ENCODE assay signal across 8 cellular contexts in genomic region chr7:129188372-129188891, GRCh38. TPM values are rescaled to one million over a fixed set of nuclear protein-coding genes. Genes with fewer than 3 reads are reported as not detected.
DNase-seq lines count a peak whose midpoint lies in the region; ATAC-seq and TF ChIP-seq lines count a peak whose summit lies in the region.

SMO (plus strand) TSS chr7:129188633; CDS start chr7:129189152, 519 bp downstream.

- peak within 1 kb of the TSS; percentile 74 for H2BK15ac ChIP-seq in mesenchymal stem cell (ENCODE audit: low read depth, poor library complexity, severe bottlenecking)

- peak within 1 kb of the TSS; percentile 82 to 84 for H3K18ac ChIP-seq in mesenchymal stem cell (ENCODE audit: low read depth in 1 of 2, low read length in 2 of 2)

- peak within 1 kb of the TSS; percentile 71 for H2BK120ac ChIP-seq in mesenchymal stem cell (ENCODE audit: low read depth, low read length)

- in situ Hi-C loops in transverse colon (cut with MboI; ENCODE audit: low pct_ligation_motif_present in 1 of 4, low pct_unique_long_range_greater_than_20kb in 1 of 4, low sequenced_read_pairs in 3 of 4), result no loop called here

- H3K79me2 ChIP-seq in PC-3 (ENCODE audit: low read length), result peaks cover 10% of the 10 kb centered on the region; the same call in 1 of the 2 replicates

- no peak for TF ChIP-seq POLR2A in transverse colon (IDR thresholded peaks at IDR 0.05)

- no peaks in the 10 kb centered on the region for H4K20me1 ChIP-seq in PC-3 (ENCODE audit: low read length)

- H3K27me3 ChIP-seq in A673 (replicated peaks; ENCODE audit: insufficient read depth, low read depth, low read length, poor library complexity) (no peaks in the 10 kb centered on the region), PC-3 (ENCODE audit: low read length) (no peaks in the 10 kb centered on the region), mesenchymal stem cell (ENCODE audit: control insufficient read depth in 1 of 2, insufficient read depth in 1 of 2, low read length in 2 of 2) (peaks cover 0 to 58% of the 10 kb centered on the region in 2 experiments), transverse colon (peaks cover 33% of the 10 kb centered on the region)

- intact Hi-C loops in A673 (cut with micrococcal nuclease; ENCODE audit: unreplicated experiment) (no loop called here), PC-3 (cut with micrococcal nuclease) (no loop called here), transverse colon (cut with DNase I; ENCODE audit: low total_unique reads) (no loop called here)

- H3K4me1 ChIP-seq in A673 (ENCODE audit: insufficient read depth, low read length, poor library complexity, severe bottlenecking), result peaks cover 11% of the 10 kb centered on the region
- H3K4me1 ChIP-seq in PC-3 (ENCODE audit: insufficient read depth, low read length), result peaks cover 9% of the 10 kb centered on the region; the same call in 1 of the 2 replicates
- H3K4me1 ChIP-seq in mesenchymal stem cell (ENCODE audit: control insufficient read depth, insufficient read depth, low read depth, low read length), result peaks cover 8% of the 10 kb centered on the region
- peaks cover 0 to 20% (median 13%) of the 10 kb centered on the region in 4 donors for H3K4me1 ChIP-seq in transverse colon

- CTCF ChIA-PET in A673 (lab: Charles Lee), result interaction anchor here (0.7 kb wide), 1 partner anchor 101 kb away, joined by 5 read pairs; no protein-coding TSS in a partner anchor
- CTCF ChIA-PET in GM10248 (lab: Yijun Ruan, JAX), result interaction anchor here (1.1 to 2.2 kb wide), 4 partner anchors 19 to 25 kb away, joined by 3 to 8 read pairs (median 4); no protein-coding TSS in a partner anchor
- CTCF ChIA-PET in PC-3 (lab: Charles Lee), result interaction anchor here (0.5 to 1.0 kb wide), 2 partner anchors 25 to 96 kb away, joined by 5 to 6 read pairs; no protein-coding TSS in a partner anchor

- under 1% methylated on average over 20 of the region's 48 CpGs for WGBS in mesenchymal stem cell
- 2% methylated on average over 40 of the region's 48 CpGs; no CpG with 5 or more reads in 1 of the 2 donors for WGBS in transverse colon (ENCODE audit: low coverage in 1 of 2), 2 donors

- no peaks in the 10 kb centered on the region for H3F3A ChIP-seq in PC-3 (ENCODE audit: low read length, unreplicated experiment)

- H3K27ac ChIP-seq in A673 (ENCODE audit: low read depth, low read length, poor library complexity, severe bottlenecking) (peak within 1 kb of the TSS; percentile 94), PC-3 (ENCODE audit: low read length) (no peak within 1 kb of the TSS), mesenchymal stem cell (ENCODE audit: low read length, poor library complexity, severe bottlenecking) (no peak within 1 kb of the TSS), transverse colon (peak within 1 kb of the TSS; percentile 39 to 63 (median 50))

- no peak within 1 kb of the TSS for H2AK5ac ChIP-seq in mesenchymal stem cell (ENCODE audit: low read length, severe bottlenecking)

- no peak within 1 kb of the TSS for H2BK5ac ChIP-seq in mesenchymal stem cell (ENCODE audit: low read depth, low read length, poor library complexity, severe bottlenecking)

- peak; percentile 74 for DNase-seq in A673 (ENCODE audit: low spot score)
- peak; percentile 69 for DNase-seq in GM10248 (ENCODE audit: extremely low spot score)
- peak; percentile 40 for DNase-seq in PC-3
- DNase-seq in effector CD8-positive, alpha-beta T cell (lab: John Stamatoyannopoulos, UW), result peak; percentile 5
- DNase-seq in mesenchymal stem cell, result peak; percentile 55
- peak; percentile 45 for DNase-seq in transverse colon

- H3K36me3 ChIP-seq in A673 (ENCODE audit: insufficient read depth, low read length, poor library complexity, severe bottlenecking), result no peaks in the 10 kb centered on the region
- H3K36me3 ChIP-seq in PC-3 (ENCODE audit: low read depth, low read length), result no peaks in the 10 kb centered on the region
- H3K36me3 ChIP-seq in mesenchymal stem cell (ENCODE audit: control insufficient read depth in 1 of 2, insufficient read depth in 2 of 2, low read depth in 1 of 2, low read length in 2 of 2), result peaks cover 0 to 6% of the 10 kb centered on the region in 2 experiments
- no peaks in the 10 kb centered on the region for H3K36me3 ChIP-seq in transverse colon

- BruUV-seq in A673 (replicated peaks; lab: Mats Ljungman, UMichigan) (no TSS peak), PC-3 (replicated peaks; lab: Mats Ljungman, UMichigan) (no TSS peak)

- peak within 1 kb of the TSS in 1 of 2 experiments; percentile 80 for H3K14ac ChIP-seq in mesenchymal stem cell (ENCODE audit: low read length in 2 of 2)

- peak within 1 kb of the TSS; percentile 87 for H3K4me2 ChIP-seq in PC-3 (ENCODE audit: low read length)
- peak within 1 kb of the TSS; percentile 97 for H3K4me2 ChIP-seq in mesenchymal stem cell (ENCODE audit: low read length, poor library complexity, severe bottlenecking)

- TF ChIP-seq CTCF in A673 (conservative IDR thresholded peaks at IDR 0.05; ENCODE audit: low read depth, low read length), result no peak
- no peak for TF ChIP-seq CTCF in GM10248 (IDR thresholded peaks at IDR 0.05; ENCODE audit: control extremely low read depth, extremely low read depth, low read depth, missing control alignments)
- no peak for TF ChIP-seq CTCF in PC-3 (conservative IDR thresholded peaks at IDR 0.05; ENCODE audit: low read depth, low read length)
- TF ChIP-seq CTCF in transverse colon (IDR thresholded peaks at IDR 0.05), result no peak

- H3K9ac ChIP-seq in PC-3 (ENCODE audit: low read length) (peak within 1 kb of the TSS; percentile 64), mesenchymal stem cell (ENCODE audit: low read length) (peak within 1 kb of the TSS; percentile 68)

- POLR2A ChIA-PET in A673 (lab: Charles Lee; ENCODE audit: low non-redundant PET), result interaction anchor here (0.7 kb wide), 1 partner anchor 74 kb away, joined by 10 read pairs; no protein-coding TSS in a partner anchor
- POLR2A ChIA-PET in GM10248 (lab: Yijun Ruan, JAX), result no interaction called here
- POLR2A ChIA-PET in PC-3 (lab: Charles Lee; ENCODE audit: unreplicated experiment), result no interaction called here

- TF ChIP-seq EP300 in transverse colon (IDR thresholded peaks at IDR 0.05; ENCODE audit: low read depth), result no peak

- H3K9me2 ChIP-seq in PC-3 (replicated peaks; ENCODE audit: low read length), result no peaks in the 10 kb centered on the region

- peak within 1 kb of the TSS; percentile 56 for H4K8ac ChIP-seq in mesenchymal stem cell (ENCODE audit: low read length)

- peaks cover 30% of the 10 kb centered on the region for H3K79me1 ChIP-seq in mesenchymal stem cell (replicated peaks; ENCODE audit: low read length, poor library complexity, severe bottlenecking)

- H4K91ac ChIP-seq in mesenchymal stem cell (ENCODE audit: low read length), result no peak within 1 kb of the TSS

- peak within 1 kb of the TSS; percentile 63 to 71 for H3K4ac ChIP-seq in mesenchymal stem cell (ENCODE audit: low read depth in 1 of 2, low read length in 2 of 2)

- H3K9me3 ChIP-seq in A673 (ENCODE audit: low read depth, low read length, poor library complexity, severe bottlenecking), result no peaks in the 10 kb centered on the region
- no peaks in the 10 kb centered on the region for H3K9me3 ChIP-seq in PC-3 (ENCODE audit: low read length)
- H3K9me3 ChIP-seq in mesenchymal stem cell (ENCODE audit: control insufficient read depth, low read length), result no peaks in the 10 kb centered on the region
- no peaks in the 10 kb centered on the region for H3K9me3 ChIP-seq in transverse colon

- peak; percentile 79 for ATAC-seq in PC-3
- no peak for ATAC-seq in GM18861 (IDR thresholded peaks at IDR 0.05; ENCODE audit: unreplicated experiment)
- ATAC-seq in HG03378 (IDR thresholded peaks at IDR 0.05; ENCODE audit: unreplicated experiment), result no peak

- peak within 1 kb of the TSS in 1 of 2 experiments; percentile 2 for H3K23ac ChIP-seq in mesenchymal stem cell (ENCODE audit: low read length in 2 of 2)

- peak within 1 kb of the TSS; percentile 83 for H3K4me3 ChIP-seq in A673 (ENCODE audit: low read depth, low read length, poor library complexity, severe bottlenecking)
- peak within 1 kb of the TSS; percentile 89 for H3K4me3 ChIP-seq in PC-3 (ENCODE audit: low read length)
- peak within 1 kb of the TSS; percentile 74 to 78 for H3K4me3 ChIP-seq in mesenchymal stem cell (ENCODE audit: insufficient read depth in 1 of 2, low read depth in 1 of 2, low read length in 2 of 2)
- peak within 1 kb of the TSS; percentile 50 to 78 (median 68) for H3K4me3 ChIP-seq in transverse colon

- H2AFZ ChIP-seq in PC-3 (ENCODE audit: low read length) (peak within 1 kb of the TSS; percentile 89), mesenchymal stem cell (ENCODE audit: low read depth, low read length) (peak within 1 kb of the TSS; percentile 0)

- H2BK12ac ChIP-seq in mesenchymal stem cell (ENCODE audit: low read length in 2 of 2), result peak within 1 kb of the TSS in 1 of 2 experiments; percentile 3

RNA-seq across cellular contexts. Expression of gene SMO, which starts in this region (rescaled TPM):
- total RNA-seq in A673 (2021), result 40.3 and 40.8 TPM in 2 replicates
- total RNA-seq in PC-3 (2014; rRNA removed), result 15.5 and 15.7 TPM in 2 replicates
- polyA plus RNA-seq in mesenchymal stem cell (2013, experiment 1 of 2), result 12.2 TPM
- polyA plus RNA-seq in mesenchymal stem cell (2013, experiment 2 of 2), result 12.1 TPM
- total RNA-seq in transverse colon, result 1 to 10 TPM; 1.9 to 8.6 (median 3.5) TPM

Comparison
In these comparisons a context has a peak if more than half of its experiments do, and no peak if none do; other contexts are left out.
1. DNase-seq: peak in every context shown above with its lines; median percentile 74 in A673; 69 in GM10248; 55 in mesenchymal stem cell; 45 in transverse colon; 40 in PC-3; 5 in effector CD8-positive, alpha-beta T cell.
2. H3K27ac ChIP-seq: peak in A673 (single experiment) and transverse colon (4 of 4); none in PC-3 (single experiment) and mesenchymal stem cell (single experiment).
3. Peak in every context shown above with its lines, with median percentiles within 50 percentile points of each other: H3K4me3 ChIP-seq.